ENCODE assay signal across 8 cellular contexts in genomic region chr16:48164907-48165715, GRCh38. TPM values are rescaled to one million over a fixed set of nuclear protein-coding genes. Genes with fewer than 3 reads are reported as not detected.
DNase-seq lines count a peak whose midpoint lies in the region; ATAC-seq and TF ChIP-seq lines count a peak whose summit lies in the region.

No MANE protein-coding gene starts in this region.

- no peaks in the 10 kb centered on the region for H3K9me3 Mint-ChIP-seq in T-helper 1 cell treated with Interleukin-12 subunit alpha and Interleukin-12 subunit beta and Interleukin-4 antibody, amounts not matched to agents 30 μg/mL and 1 μg/mL, for 36 hours

- H3K4me1 ChIP-seq in left ventricle myocardium inferior, result peaks cover 12% of the 10 kb centered on the region

- no peaks in the 10 kb centered on the region for H3K9me3 ChIP-seq in left ventricle myocardium inferior (replicated peaks)

- peaks cover 10% of the 10 kb centered on the region for H3K4me1 Mint-ChIP-seq in T-helper 1 cell treated with Interleukin-12 subunit alpha and Interleukin-12 subunit beta and Interleukin-4 antibody, amounts not matched to agents 30 μg/mL and 1 μg/mL, for 36 hours (ENCODE audit: low read depth)

- H3K27me3 ChIP-seq in left ventricle myocardium inferior (ENCODE audit: low read depth), result no peaks in the 10 kb centered on the region

- no peak for ATAC-seq in GM18520 (IDR thresholded peaks at IDR 0.05; ENCODE audit: unreplicated experiment)

- DNase-seq in Daoy (ENCODE audit: low read depth), result peak; percentile 75
- peak; percentile 69 for DNase-seq in GOT3 (lab: John Stamatoyannopoulos, UW)
- peak; percentile 76 for DNase-seq in M059J (ENCODE audit: low read depth)
- DNase-seq in amniotic stem cell (lab: John Stamatoyannopoulos, UW), result peak; percentile 43
- peak; percentile 75 for DNase-seq in left ventricle myocardium inferior
- peak; percentile 18 for DNase-seq in renal cortical epithelial cell (ENCODE audit: low read depth)

- no peak overlapping the region for H3K27ac ChIP-seq in left ventricle myocardium inferior (replicated peaks)

- H3K4me3 ChIP-seq in left ventricle myocardium inferior, result no peak overlapping the region

- H3K36me3 ChIP-seq in left ventricle myocardium inferior, result no peaks in the 10 kb centered on the region

- intact Hi-C loops in left ventricle myocardium inferior (cut with micrococcal nuclease), result loop anchor here (10.0 kb wide), 1 partner anchor 1130 kb away; no protein-coding TSS in a partner anchor

- no peaks in the 10 kb centered on the region for H3K27me3 Mint-ChIP-seq in T-helper 1 cell treated with Interleukin-12 subunit alpha and Interleukin-12 subunit beta and Interleukin-4 antibody, amounts not matched to agents 30 μg/mL and 1 μg/mL, for 36 hours (ENCODE audit: low read depth)

- peak; percentile 91 for TF ChIP-seq CTCF in left ventricle myocardium inferior (IDR thresholded peaks at IDR 0.05; ENCODE audit: borderline replicate concordance)

- H3K4me3 Mint-ChIP-seq in T-helper 1 cell treated with Interleukin-12 subunit alpha and Interleukin-12 subunit beta and Interleukin-4 antibody, amounts not matched to agents 30 μg/mL and 1 μg/mL, for 36 hours, result no peak overlapping the region

- H3K27ac Mint-ChIP-seq in T-helper 1 cell treated with Interleukin-12 subunit alpha and Interleukin-12 subunit beta and Interleukin-4 antibody, amounts not matched to agents 30 μg/mL and 1 μg/mL, for 36 hours, result peak overlapping the region; percentile 12

- no peaks in the 10 kb centered on the region for H3K36me3 Mint-ChIP-seq in T-helper 1 cell treated with Interleukin-12 subunit alpha and Interleukin-12 subunit beta and Interleukin-4 antibody, amounts not matched to agents 30 μg/mL and 1 μg/mL, for 36 hours (ENCODE audit: low read depth)

RNA-seq across cellular contexts. Expression of gene ABCC12, which starts 9.3 kb away (rescaled TPM):
- not detected in 2 replicates for total RNA-seq in Daoy (2014; rRNA removed; shearing (Covaris generic))
- total RNA-seq in M059J (2014; rRNA removed; shearing (Covaris generic)), result 0.02 TPM in 1 of 2 replicates, not detected in the other
- not detected for total RNA-seq in left ventricle myocardium inferior
- total RNA-seq in renal cortical epithelial cell, result not detected in 2 replicates

Comparison
In these comparisons a context has a peak if more than half of its experiments do, and no peak if none do; other contexts are left out.
1. DNase-seq: peak in every context shown above with its lines; median percentile 76 in M059J; 75 in Daoy; 75 in left ventricle myocardium inferior; 69 in GOT3; 43 in amniotic stem cell; 18 in renal cortical epithelial cell.